Comparison of ENCODE assay signal across 25 cellular contexts in the genomic region with DNA sequence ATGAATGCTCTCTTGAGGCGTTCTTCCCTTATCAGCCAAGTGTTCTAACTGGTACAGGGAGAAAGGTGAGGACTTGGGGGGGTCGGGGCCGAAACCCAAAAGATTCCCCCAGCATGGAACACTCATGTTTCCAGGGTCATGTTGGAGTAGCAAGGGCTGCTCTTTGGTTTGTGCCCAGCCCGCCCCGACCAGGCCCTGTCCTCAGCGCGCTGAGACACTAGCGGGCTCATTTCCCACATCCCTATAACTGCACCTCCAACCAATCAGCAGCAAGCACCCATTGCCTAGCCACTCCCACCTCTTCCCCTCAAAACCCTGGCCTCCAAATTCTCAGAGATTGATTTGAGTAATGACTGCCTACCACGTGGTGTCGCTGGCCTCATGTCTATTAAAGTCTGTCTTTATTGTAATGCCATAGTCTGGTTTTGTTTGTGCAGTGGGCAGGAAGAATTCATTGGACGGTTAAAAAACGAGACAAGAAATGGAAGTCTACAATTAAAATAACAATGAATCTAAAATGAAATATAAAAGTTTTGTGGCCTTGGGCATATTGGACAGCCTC.
DNase-seq lines count a peak whose midpoint lies in the region; ATAC-seq and TF ChIP-seq lines count a peak whose summit lies in the region.
"Had no signal": no experiment of that assay in that cellular context is flagged by ENCODE, and none has a peak within 500 bp of the region (broad histone marks: within the 10 kb centered on the region; RNA-seq: fewer than 3 reads in every experiment).

No MANE protein-coding gene starts in this region.

- H3K4me3 ChIP-seq in HEK293 (ENCODE audit: low read depth, low read length) = no peak overlapping the region
- H3K4me3 ChIP-seq: BLaER1, esophagus muscularis mucosa, neural progenitor cell, tibial artery had no signal

- no peaks in the 10 kb centered on the region for H3K9me3 ChIP-seq in HEK293 (ENCODE audit: control insufficient read depth, insufficient read depth, low read depth, low read length)
- H3K9me3 ChIP-seq: BLaER1, esophagus muscularis mucosa, tibial artery had no signal

- ATAC-seq in GM21381 (IDR thresholded peaks at IDR 0.05; ENCODE audit: unreplicated experiment) = no peak
- ATAC-seq: activated CD4-positive, alpha-beta T cell treated with anti-CD3 and anti-CD28 coated beads for 36 hours; activated T-cell treated with anti-CD3 and anti-CD28 coated beads, Interleukin-2, amount 50 U/mL, for 72 hours; left cardiac atrium; sciatic nerve had no signal

- peak; percentile 52 for DNase-seq in A172 (ENCODE audit: low spot score)
- DNase-seq in NCI-H2171 treated with DMSO at 0.1 percent for 48 hours (lab: John Stamatoyannopoulos, UW) = peak; percentile 42
- DNase-seq in RPMI8226 = peak; percentile 12
- DNase-seq in Ammon's horn (ENCODE audit: low spot score) = no peak
- no peak for DNase-seq in glomerular visceral epithelial cell (ENCODE audit: extremely low spot score)
- no peak for DNase-seq in NCI-H1417 treated with DMSO at 0.1 percent for 48 hours (lab: John Stamatoyannopoulos, UW)
- DNase-seq: ACHN; activated CD4-positive, alpha-beta T cell treated with anti-CD3 and anti-CD28 coated beads for 36 hours; activated naive CD4-positive, alpha-beta T cell treated with anti-CD3 and anti-CD28 coated beads for 36 hours; activated T-cell treated with anti-CD3 and anti-CD28 coated beads, Interleukin-2, amount 50 U/mL, for 72 hours; amygdala; cortex of kidney; endodermal cell; foreskin melanocyte; left cardiac atrium; NCI-H187; NCI-H2227 treated with DMSO at 0.1 percent for 48 hours; NK-92 treated with Interleukin-12 subunit alpha and Interleukin-12 subunit beta, amount 100 ng/mL, for 24 hours; tibial artery had no signal

- no peaks in the 10 kb centered on the region for H3K36me3 ChIP-seq in HEK293 (ENCODE audit: control insufficient read depth in 2 of 2, insufficient read depth in 1 of 2, low read length in 2 of 2)
- H3K36me3 ChIP-seq: BLaER1, esophagus muscularis mucosa, neural progenitor cell, tibial artery had no signal

- H3K27ac ChIP-seq in HEK293 (ENCODE audit: extremely low read depth, low read depth, low read length) = no peak overlapping the region
- H3K27ac ChIP-seq: BLaER1, esophagus muscularis mucosa, neural progenitor cell, tibial artery had no signal

- CTCF ChIA-PET in HEK293 (lab: Yijun Ruan, JAX) = no interaction called here

- H3K4me1 ChIP-seq in HEK293 (ENCODE audit: control insufficient read depth, insufficient read depth, low read length) = no peaks in the 10 kb centered on the region
- H3K4me1 ChIP-seq: BLaER1, esophagus muscularis mucosa, neural progenitor cell, tibial artery had no signal

- TF ChIP-seq CTCF in HEK293 (tag by site-specific recombination; IDR thresholded peaks at IDR 0.05) = no peak

- POLR2A ChIA-PET in HEK293 (lab: Yijun Ruan, JAX) = no interaction called here

TF ChIP-seq in HEK293, 187 proteins besides CTCF, POLR2A, EP300 and RAD21:
- TF ChIP-seq TCF7L2 (IDR thresholded peaks at IDR 0.05; ENCODE audit: borderline replicate concordance, low read depth, low read length) (no peak), ZNF654 (tag by site-specific recombination; IDR thresholded peaks at IDR 0.05; ENCODE audit: low read depth) (peak; percentile 19), SCRT2 (tag by site-specific recombination; IDR thresholded peaks at IDR 0.05) (no peak)
- TF ChIP-seq, protein P1, sequence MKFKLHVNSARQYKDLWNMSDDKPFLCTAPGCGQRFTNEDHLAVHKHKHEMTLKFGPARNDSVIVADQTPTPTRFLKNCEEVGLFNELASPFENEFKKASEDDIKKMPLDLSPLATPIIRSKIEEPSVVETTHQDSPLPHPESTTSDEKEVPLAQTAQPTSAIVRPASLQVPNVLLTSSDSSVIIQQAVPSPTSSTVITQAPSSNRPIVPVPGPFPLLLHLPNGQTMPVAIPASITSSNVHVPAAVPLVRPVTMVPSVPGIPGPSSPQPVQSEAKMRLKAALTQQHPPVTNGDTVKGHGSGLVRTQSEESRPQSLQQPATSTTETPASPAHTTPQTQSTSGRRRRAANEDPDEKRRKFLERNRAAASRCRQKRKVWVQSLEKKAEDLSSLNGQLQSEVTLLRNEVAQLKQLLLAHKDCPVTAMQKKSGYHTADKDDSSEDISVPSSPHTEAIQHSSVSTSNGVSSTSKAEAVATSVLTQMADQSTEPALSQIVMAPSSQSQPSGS (tag by site-specific recombination; IDR thresholded peaks at IDR 0.05; ENCODE audit: low read depth) = no peak
- TF ChIP-seq, protein P2, sequence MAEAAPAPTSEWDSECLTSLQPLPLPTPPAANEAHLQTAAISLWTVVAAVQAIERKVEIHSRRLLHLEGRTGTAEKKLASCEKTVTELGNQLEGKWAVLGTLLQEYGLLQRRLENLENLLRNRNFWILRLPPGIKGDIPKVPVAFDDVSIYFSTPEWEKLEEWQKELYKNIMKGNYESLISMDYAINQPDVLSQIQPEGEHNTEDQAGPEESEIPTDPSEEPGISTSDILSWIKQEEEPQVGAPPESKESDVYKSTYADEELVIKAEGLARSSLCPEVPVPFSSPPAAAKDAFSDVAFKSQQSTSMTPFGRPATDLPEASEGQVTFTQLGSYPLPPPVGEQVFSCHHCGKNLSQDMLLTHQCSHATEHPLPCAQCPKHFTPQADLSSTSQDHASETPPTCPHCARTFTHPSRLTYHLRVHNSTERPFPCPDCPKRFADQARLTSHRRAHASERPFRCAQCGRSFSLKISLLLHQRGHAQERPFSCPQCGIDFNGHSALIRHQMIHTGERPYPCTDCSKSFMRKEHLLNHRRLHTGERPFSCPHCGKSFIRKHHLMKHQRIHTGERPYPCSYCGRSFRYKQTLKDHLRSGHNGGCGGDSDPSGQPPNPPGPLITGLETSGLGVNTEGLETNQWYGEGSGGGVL (tag by site-specific recombination; IDR thresholded peaks at IDR 0.05) = no peak

Comparison
In these comparisons a context has a peak if more than half of its experiments do, and no peak if none do; other contexts are left out.
1. DNase-seq: peak in A172 (single experiment), NCI-H2171 treated with DMSO at 0.1 percent for 48 hours (single experiment) and RPMI8226 (single experiment); none in Ammon's horn (single experiment), glomerular visceral epithelial cell (single experiment) and NCI-H1417 treated with DMSO at 0.1 percent for 48 hours (single experiment).